ENCODE assay signal across 21 cellular contexts in genomic region chr20:39888310-39888709, GRCh38.
DNase-seq lines count a peak whose midpoint lies in the region; ATAC-seq, FAIRE-seq and TF ChIP-seq lines count a peak whose summit lies in the region.
"Had no signal": no experiment of that assay in that cellular context is flagged by ENCODE, and none has a peak within 500 bp of the region (broad histone marks: within the 10 kb centered on the region; RNA-seq: fewer than 3 reads in every experiment).

No MANE protein-coding gene starts in this region.

- BruUV-seq in HepG2 (replicated peaks; lab: Mats Ljungman, UMichigan), result no TSS peak

- 35% methylated on average over 2 of the region's 2 CpGs for WGBS in liver
- WGBS in HepG2 (ENCODE audit: low lambda C conversion rate), result 27% methylated on average over 2 of the region's 2 CpGs

- H3K27me3 ChIP-seq in liver (ENCODE audit: control insufficient read depth in 4 of 4, insufficient read depth in 4 of 4, low read length in 3 of 4) (no peaks in the 10 kb centered on the region), HepG2 (ENCODE audit: control insufficient read depth in 1 of 2, insufficient read depth in 2 of 2, low read length in 2 of 2) (no peaks in the 10 kb centered on the region), parathyroid adenoma (ENCODE audit: control insufficient read depth, insufficient read depth, low read length) (no peaks in the 10 kb centered on the region)
- H3K27me3 ChIP-seq: BLaER1 treated with 17β-estradiol and CSF1 and Interleukin-3, amounts not matched to agents 10 nM and 100 nM had no signal

- TF ChIP-seq EP300 in HepG2 (IDR thresholded peaks at IDR 0.05; ENCODE audit: low read depth in 2 of 2, low read length in 2 of 2) (no peak), HepG2 (CRISPR knock-in tag; IDR thresholded peaks at IDR 0.05; ENCODE audit: borderline replicate concordance) (no peak)

- no peak for TF ChIP-seq POLR2A in HepG2 (IDR thresholded peaks at IDR 0.05; ENCODE audit: insufficient read depth in 1 of 2, low read depth in 2 of 2, low read length in 2 of 2)

- H3K36me3 ChIP-seq in liver (ENCODE audit: control insufficient read depth in 4 of 4, insufficient read depth in 3 of 4, low read depth in 1 of 4, low read length in 3 of 4) (no peaks in the 10 kb centered on the region), HepG2 (replicated peaks in 1 of 2; ENCODE audit: control insufficient read depth in 1 of 2, insufficient read depth in 2 of 2, low read length in 2 of 2) (no peaks in the 10 kb centered on the region), parathyroid adenoma (ENCODE audit: control insufficient read depth, insufficient read depth, low read length) (no peaks in the 10 kb centered on the region)
- H3K36me3 ChIP-seq: BLaER1 treated with 17β-estradiol and CSF1 and Interleukin-3, amounts not matched to agents 10 nM and 100 nM had no signal

- H3K4me2 ChIP-seq in HepG2 (ENCODE audit: low read depth, low read length), result no peak overlapping the region
- no peak overlapping the region for H3K4me2 ChIP-seq in parathyroid adenoma (ENCODE audit: low read length)
- H3K4me2 ChIP-seq: A549 had no signal

- in situ Hi-C loops in HepG2 (cut with HindIII; ENCODE audit: extremely low pct_ligation_motif_present, low pct_unique_long_range_greater_than_20kb), result no loop called here

- no peak for ATAC-seq in HepG2
- peak; percentile 66 for ATAC-seq in left lobe of liver
- no peak for ATAC-seq in GM19023 (IDR thresholded peaks at IDR 0.05; ENCODE audit: unreplicated experiment)
- ATAC-seq: A549; CD8-positive, alpha-beta T cell had no signal

- H3K4me1 ChIP-seq in liver (ENCODE audit: control insufficient read depth in 4 of 4, insufficient read depth in 4 of 4, low read length in 3 of 4) (peaks cover 5 to 25% (median 16%) of the 10 kb centered on the region in 4 donors), HepG2 (ENCODE audit: insufficient read depth, low read length) (no peaks in the 10 kb centered on the region), parathyroid adenoma (peaks cover 15% of the 10 kb centered on the region)
- H3K4me1 ChIP-seq: A549, Caco-2 had no signal

- TF ChIP-seq CTCF in liver (IDR thresholded peaks at IDR 0.05; ENCODE audit: low read depth, low read length, missing input control), result no peak
- TF ChIP-seq CTCF in HepG2 (CRISPR knock-in tag; IDR thresholded peaks at IDR 0.05), result no peak
- no peak for TF ChIP-seq CTCF in parathyroid adenoma (IDR thresholded peaks at IDR 0.05)

- H3K9me3 ChIP-seq in liver (ENCODE audit: control insufficient read depth in 4 of 4, low read length in 3 of 4) (peaks cover 0 to 3% (median 0%) of the 10 kb centered on the region in 4 donors), HepG2 (ENCODE audit: low read length) (peaks cover 90% of the 10 kb centered on the region), parathyroid adenoma (ENCODE audit: control insufficient read depth, low read length) (no peaks in the 10 kb centered on the region)
- H3K9me3 ChIP-seq: A549; BLaER1 treated with 17β-estradiol and CSF1 and Interleukin-3, amounts not matched to agents 10 nM and 100 nM; Caco-2 had no signal

- no peak overlapping the region for H2AFZ ChIP-seq in HepG2 (ENCODE audit: low read length)
- peak overlapping the region; percentile 48 for H2AFZ ChIP-seq in parathyroid adenoma

- CTCF ChIA-PET in HepG2 (lab: Yijun Ruan, JAX; ENCODE audit: low intra/inter-chr PET ratio, low total read pairs), result no interaction called here

- H4K20me1 ChIP-seq in HepG2 (ENCODE audit: insufficient read depth, low read length), result no peaks in the 10 kb centered on the region
- H4K20me1 ChIP-seq: BLaER1 treated with 17β-estradiol and CSF1 and Interleukin-3, amounts not matched to agents 10 nM and 100 nM had no signal

- H3K79me2 ChIP-seq in HepG2 (ENCODE audit: insufficient read depth, low read length) (no peaks in the 10 kb centered on the region), parathyroid adenoma (no peaks in the 10 kb centered on the region)

- H3K4me3 ChIP-seq in liver (ENCODE audit: low read depth in 1 of 3, low read length in 3 of 3) (no peak overlapping the region), HepG2 (replicated peaks in 1 of 3; ENCODE audit: insufficient read depth in 1 of 3, low read depth in 2 of 3, low read length in 3 of 3) (no peak overlapping the region), parathyroid adenoma (ENCODE audit: low read depth, low read length) (no peak overlapping the region)
- H3K4me3 ChIP-seq: A549; BLaER1 treated with 17β-estradiol and CSF1 and Interleukin-3, amounts not matched to agents 10 nM and 100 nM had no signal

- DNase-seq in HepG2 (ENCODE audit: low spot score), result no peak
- DNase-seq in left lobe of liver (ENCODE audit: low spot score), result no peak
- no peak for DNase-seq in frontal cortex (ENCODE audit: low spot score in 2 of 2)
- DNase-seq: AML-193; Caco-2; Calu3; CD4-positive, alpha-beta T cell; CD8-positive, alpha-beta T cell; DMS79 treated with DMSO at 0.1 percent for 48 hours; GF-D8 had no signal

- H3K9ac ChIP-seq in liver (ENCODE audit: low read depth in 1 of 2, low read length in 2 of 2) (no peak overlapping the region), HepG2 (ENCODE audit: insufficient read depth, low read depth, low read length) (no peak overlapping the region), parathyroid adenoma (no peak overlapping the region)
- H3K9ac ChIP-seq: BLaER1 treated with 17β-estradiol and CSF1 and Interleukin-3, amounts not matched to agents 10 nM and 100 nM had no signal

- intact Hi-C loops in HepG2 (cut with micrococcal nuclease; ENCODE audit: unreplicated experiment), result no loop called here

- FAIRE-seq in HepG2 (lab: Jason Lieb, UNC), result no peak
- FAIRE-seq in frontal cortex (lab: Jason Lieb, UNC), result no peak
- FAIRE-seq: A549, D721Med, G401.6, GM12891, GM19239 had no signal

- peak; percentile 45 to 62 for TF ChIP-seq RAD21 in liver (IDR thresholded peaks at IDR 0.05)
- TF ChIP-seq RAD21 in HepG2 (CRISPR knock-in tag; IDR thresholded peaks at IDR 0.05), result no peak

- H3K27ac ChIP-seq in liver (ENCODE audit: low read depth in 1 of 2, low read length in 2 of 2) (peak overlapping the region; percentile 40 to 59), HepG2 (ENCODE audit: extremely low read length, insufficient read depth, low read length) (no peak overlapping the region), parathyroid adenoma (no peak overlapping the region)
- H3K27ac ChIP-seq: 22Rv1, A549, C4-2B had no signal

- POLR2A ChIA-PET in HepG2 (lab: Yijun Ruan, JAX), result no interaction called here

TF ChIP-seq in liver, 16 proteins besides CTCF, POLR2A, EP300 and RAD21 (continues in another document):
- peak; percentile 25 for TF ChIP-seq REST (IDR thresholded peaks at IDR 0.05)
- TF ChIP-seq EGR1 (IDR thresholded peaks at IDR 0.05; ENCODE audit: low read depth in 2 of 2), result no peak
- TF ChIP-seq NR2F2 (IDR thresholded peaks at IDR 0.05), result no peak

TF ChIP-seq in HepG2, 621 proteins besides CTCF, POLR2A, EP300 and RAD21:
- TF ChIP-seq NRL (CRISPR knock-in tag; IDR thresholded peaks at IDR 0.05; ENCODE audit: borderline replicate concordance) (no peak), PLRG1 (conservative IDR thresholded peaks at IDR 0.05) (no peak), ZNF451 (CRISPR knock-in tag; IDR thresholded peaks at IDR 0.05) (no peak), SNRNP70 (IDR thresholded peaks at IDR 0.05; ENCODE audit: low read depth, low read length) (no peak), ZGPAT (CRISPR knock-in tag; IDR thresholded peaks at IDR 0.05) (no peak), HOXA7 (CRISPR knock-in tag; IDR thresholded peaks at IDR 0.05) (no peak), TBP (CRISPR knock-in tag; IDR thresholded peaks at IDR 0.05) (no peak), SMC3 (IDR thresholded peaks at IDR 0.05; ENCODE audit: low read length) (no peak)

Comparison
In these comparisons a context has a peak if more than half of its experiments do, and no peak if none do; other contexts are left out.
1. H3K27ac ChIP-seq: peak in liver (2 of 2); none in HepG2 (single experiment) and parathyroid adenoma (single experiment).